In the genomic region with DNA sequence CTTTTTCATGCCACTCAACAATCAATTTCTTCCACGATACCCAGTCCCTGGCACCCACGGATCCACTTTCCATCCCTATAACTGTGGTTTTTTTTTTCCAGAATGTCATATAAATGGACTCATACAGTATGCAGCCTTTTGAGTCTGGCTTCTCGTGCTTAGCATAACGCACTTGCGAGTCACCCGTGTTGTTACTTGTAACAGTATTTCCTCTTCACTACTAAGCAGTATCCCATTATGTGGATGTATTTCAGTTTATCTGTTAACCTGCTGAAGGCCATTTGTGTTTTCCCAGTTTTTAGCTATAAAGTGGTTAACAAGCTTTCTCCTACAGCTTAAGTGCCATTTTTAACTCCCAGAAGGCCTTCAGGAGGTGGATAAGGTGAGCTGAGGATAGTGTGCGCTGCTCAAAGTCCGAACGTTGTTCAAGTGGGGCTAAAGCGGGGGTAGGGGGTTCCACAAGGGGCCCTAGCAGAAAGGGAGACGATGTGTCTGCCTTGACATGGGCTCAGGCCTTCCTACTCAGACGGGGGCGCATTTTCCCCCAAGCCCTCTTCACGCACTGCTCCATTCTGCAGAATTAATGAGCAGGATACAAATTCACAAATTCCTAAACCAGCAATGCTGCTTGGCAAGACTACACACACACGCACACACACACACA, we compare ENCODE assay signal across 8 cellular contexts. TPM values are rescaled to one million over a fixed set of nuclear protein-coding genes. Genes with fewer than 3 reads are reported as not detected.
A peak's percentile ranks its signal among the peaks of the same experiment; 100 is the strongest.
DNase-seq lines count a peak whose midpoint lies in the region; ATAC-seq and TF ChIP-seq lines count a peak whose summit lies in the region.

No MANE protein-coding gene starts in this region.

- no peaks in the 10 kb centered on the region for H3K27me3 Mint-ChIP-seq in T-helper 1 cell treated with Interleukin-12 subunit alpha and Interleukin-12 subunit beta and Interleukin-4 antibody, amounts not matched to agents 30 μg/mL and 1 μg/mL, for 36 hours (ENCODE audit: low read depth)
- peaks cover 6% of the 10 kb centered on the region for H3K27me3 Mint-ChIP-seq in endothelial cell (ENCODE audit: unreplicated experiment)

- ATAC-seq in HG03135 (IDR thresholded peaks at IDR 0.05; ENCODE audit: unreplicated experiment) (peak; percentile 4), omental fat pad (ENCODE audit: low FRiP score) (no peak)

- peaks cover 43% of the 10 kb centered on the region for H3K4me1 ChIP-seq in muscle layer of colon (ENCODE audit: insufficient read depth, low read length)

- peak; percentile 52 for DNase-seq in DMS79 treated with DMSO at 0.1 percent for 48 hours (lab: John Stamatoyannopoulos, UW)
- DNase-seq in DMS79 (lab: John Stamatoyannopoulos, UW), result no peak
- peak; percentile 19 for DNase-seq in endothelial cell (ENCODE audit: low spot score)
- DNase-seq in omental fat pad (ENCODE audit: low spot score), result no peak
- no peak for DNase-seq in COR-L47 (lab: John Stamatoyannopoulos, UW)

- peak overlapping the region; percentile 84 for H3K9ac ChIP-seq in muscle layer of colon (ENCODE audit: low read length)

- H3K27ac Mint-ChIP-seq in T-helper 1 cell treated with Interleukin-12 subunit alpha and Interleukin-12 subunit beta and Interleukin-4 antibody, amounts not matched to agents 30 μg/mL and 1 μg/mL, for 36 hours, result peak overlapping the region; percentile 97
- peak overlapping the region; percentile 99 for H3K27ac Mint-ChIP-seq in endothelial cell (ENCODE audit: unreplicated experiment)

- peaks cover 58% of the 10 kb centered on the region for H3K4me1 Mint-ChIP-seq in T-helper 1 cell treated with Interleukin-12 subunit alpha and Interleukin-12 subunit beta and Interleukin-4 antibody, amounts not matched to agents 30 μg/mL and 1 μg/mL, for 36 hours (ENCODE audit: low read depth)
- peaks cover 47% of the 10 kb centered on the region for H3K4me1 Mint-ChIP-seq in endothelial cell (ENCODE audit: unreplicated experiment)

- H3K9me3 Mint-ChIP-seq in T-helper 1 cell treated with Interleukin-12 subunit alpha and Interleukin-12 subunit beta and Interleukin-4 antibody, amounts not matched to agents 30 μg/mL and 1 μg/mL, for 36 hours, result no peaks in the 10 kb centered on the region
- H3K9me3 Mint-ChIP-seq in endothelial cell (ENCODE audit: unreplicated experiment), result no peaks in the 10 kb centered on the region

- TF ChIP-seq CTCF in endothelial cell (IDR thresholded peaks at IDR 0.05; ENCODE audit: unreplicated experiment), result no peak
- TF ChIP-seq CTCF in omental fat pad (IDR thresholded peaks at IDR 0.05), result no peak

- peak overlapping the region; percentile 96 for H3K4me3 ChIP-seq in muscle layer of colon (ENCODE audit: low read depth in 1 of 2, low read length in 2 of 2)

- H3K9me3 ChIP-seq in muscle layer of colon (ENCODE audit: low read length), result no peaks in the 10 kb centered on the region

- peak overlapping the region; percentile 97 for H3K4me3 Mint-ChIP-seq in T-helper 1 cell treated with Interleukin-12 subunit alpha and Interleukin-12 subunit beta and Interleukin-4 antibody, amounts not matched to agents 30 μg/mL and 1 μg/mL, for 36 hours
- H3K4me3 Mint-ChIP-seq in endothelial cell (ENCODE audit: unreplicated experiment), result peak overlapping the region; percentile 99

- peaks cover 4% of the 10 kb centered on the region for H3K36me3 ChIP-seq in muscle layer of colon (ENCODE audit: insufficient read depth, low read length)

- peak overlapping the region; percentile 97 for H3K27ac ChIP-seq in muscle layer of colon (ENCODE audit: low read depth, low read length)

- H3K36me3 Mint-ChIP-seq in T-helper 1 cell treated with Interleukin-12 subunit alpha and Interleukin-12 subunit beta and Interleukin-4 antibody, amounts not matched to agents 30 μg/mL and 1 μg/mL, for 36 hours (ENCODE audit: low read depth), result peaks cover 29% of the 10 kb centered on the region
- H3K36me3 Mint-ChIP-seq in endothelial cell (ENCODE audit: low read depth, unreplicated experiment), result peaks cover 10% of the 10 kb centered on the region

- no peaks in the 10 kb centered on the region for H3K27me3 ChIP-seq in muscle layer of colon (ENCODE audit: control insufficient read depth in 1 of 2, insufficient read depth in 2 of 2, low read length in 2 of 2)

RNA-seq across cellular contexts. Expression of a gene that starts 0.8 kb away (rescaled TPM):
- total RNA-seq in endothelial cell (ENCODE audit: unreplicated experiment) (156 TPM), omental fat pad (100 to 1,000 TPM in 2 of 4 donors, 10 to 100 TPM in 2; 67.9 to 139 (median 100) TPM)

RNA-seq across cellular contexts. Expression of a gene that starts 39.6 kb away (rescaled TPM):
- total RNA-seq in endothelial cell (ENCODE audit: unreplicated experiment) (0.44 TPM), omental fat pad (under 1 TPM in 3 of 4 donors, not detected in 1; 0.09 to 0.50 (median 0.12) TPM)

RNA-seq across cellular contexts. Expression of a gene that starts 48.8 kb away (rescaled TPM):
- total RNA-seq in endothelial cell (ENCODE audit: unreplicated experiment) (73.9 TPM), omental fat pad (10 to 100 TPM; 25.6 to 37.1 (median 31.9) TPM)

Comparison
In these comparisons a context has a peak if more than half of its experiments do, and no peak if none do; other contexts are left out.
1. DNase-seq: peak in DMS79 treated with DMSO at 0.1 percent for 48 hours (single experiment) and endothelial cell (single experiment); none in DMS79 (single experiment), omental fat pad (single experiment) and COR-L47 (single experiment).